In the genomic region with DNA sequence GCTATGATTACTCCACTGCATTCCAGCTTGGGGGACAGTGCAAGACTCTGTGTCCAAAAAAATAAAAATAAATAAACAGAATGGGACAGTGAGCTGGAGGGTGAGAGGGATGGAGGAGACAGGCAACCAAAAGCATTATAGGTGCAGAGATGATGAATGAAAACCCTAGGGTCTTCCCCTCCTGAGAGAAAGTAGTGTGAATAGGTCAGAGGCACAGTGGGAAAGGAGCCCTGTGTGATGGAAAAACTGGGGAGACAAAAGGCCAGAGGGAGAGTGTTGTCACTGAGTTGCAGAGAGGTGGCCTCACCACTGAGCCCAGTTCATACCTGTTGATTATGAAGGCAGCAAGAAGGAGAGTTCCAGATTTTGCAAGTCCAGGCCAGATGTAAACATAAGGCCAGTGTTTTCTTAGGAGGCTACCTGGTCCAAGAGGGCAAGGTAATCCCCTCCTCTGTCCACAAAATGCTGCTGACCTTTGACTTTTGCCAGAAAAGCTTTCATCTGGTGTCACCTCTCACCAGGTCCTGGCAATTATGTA, we compare ENCODE assay signal across 15 cellular contexts.
"Had no signal": no experiment of that assay in that cellular context is flagged by ENCODE, and none has a peak within 500 bp of the region (broad histone marks: within the 10 kb centered on the region; RNA-seq: fewer than 3 reads in every experiment).

No MANE protein-coding gene starts in this region.

- H3K9me3 ChIP-seq: left ventricle myocardium inferior, pancreas, tibial artery had no signal

- H3K27ac ChIP-seq: cardiac muscle cell, left ventricle myocardium inferior, pancreas, tibial artery had no signal

- H3K27me3 ChIP-seq: cardiac muscle cell, pancreas, tibial artery had no signal

- H3K27me3 Mint-ChIP-seq: activated B cell treated with CpG ODN at 0.5 μM for 24 hours, naive B cell had no signal

- H3K4me1 ChIP-seq: tibial artery had no signal

- DNase-seq: activated B cell treated with CpG ODN at 0.5 μM for 24 hours; activated CD4-positive, alpha-beta T cell treated with anti-CD3 and anti-CD28 coated beads, Interleukin-2, amount 50 U/mL, for 1 hour; activated effector memory CD4-positive, alpha-beta T cell treated with Interleukin-2 at 50 U/mL for 16 hours; hippocampal formation; left ventricle myocardium inferior; naive B cell; pancreas; stimulated activated CD4-positive, alpha-beta T cell treated with anti-CD3 and anti-CD28 coated beads, Interleukin-1b, Interleukin-23, amount 100 ng/mL, for 48 hours; SW 1271; tibial artery had no signal

- FAIRE-seq: colon, endometrium, pancreas, TTC549, urothelium cell line had no signal

- H3K4me3 ChIP-seq: cardiac muscle cell, left ventricle myocardium inferior, pancreas, tibial artery had no signal

- H3K36me3 ChIP-seq: cardiac muscle cell, left ventricle myocardium inferior, pancreas, tibial artery had no signal

- H3K9me3 Mint-ChIP-seq: activated B cell treated with CpG ODN at 0.5 μM for 24 hours, naive B cell had no signal

- H3K4me3 Mint-ChIP-seq: activated B cell treated with CpG ODN at 0.5 μM for 24 hours, naive B cell had no signal

- H3K27ac Mint-ChIP-seq: activated B cell treated with CpG ODN at 0.5 μM for 24 hours had no signal

- H3K36me3 Mint-ChIP-seq: naive B cell had no signal

- ATAC-seq: pancreas had no signal
